In the genomic region with DNA sequence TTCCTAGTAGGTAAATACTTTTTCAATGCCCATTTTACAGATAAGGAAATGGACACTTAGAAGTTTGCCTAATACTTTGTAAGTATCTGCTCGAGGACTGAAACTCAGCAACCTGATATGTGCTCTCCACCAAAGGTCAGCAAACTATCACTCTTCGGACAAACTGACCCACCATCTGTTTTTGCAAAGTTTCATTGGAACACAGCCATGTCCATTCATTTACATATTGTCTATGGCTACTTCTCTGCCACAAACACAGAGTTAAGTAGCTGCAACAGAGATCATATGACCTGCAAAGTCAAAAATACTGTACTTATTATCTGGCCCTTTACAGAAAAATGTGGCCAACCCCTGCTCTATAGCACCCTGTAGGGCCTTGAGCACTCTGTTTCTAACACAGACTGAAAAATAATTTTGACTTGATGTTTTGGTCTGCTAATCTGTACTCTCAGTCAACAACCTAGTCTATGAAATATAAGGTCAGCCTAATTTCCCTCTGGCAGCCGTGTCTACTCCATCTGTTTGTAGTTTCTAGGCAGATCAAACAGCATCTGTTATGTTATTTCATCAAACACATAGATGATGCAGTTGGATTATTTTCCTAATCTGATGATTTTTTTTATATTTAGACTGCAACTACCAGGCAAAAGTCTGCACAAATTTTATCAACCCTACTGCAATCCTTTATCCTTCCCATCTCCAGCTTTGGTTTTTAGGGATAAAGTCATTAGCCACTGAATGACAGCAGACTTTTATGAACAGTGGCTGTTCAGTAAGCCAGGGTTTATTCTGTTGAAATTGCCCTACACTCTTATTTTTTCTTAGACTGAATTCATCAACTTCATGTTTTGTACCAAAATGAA, we compare ENCODE assay signal across 27 cellular contexts. TPM values are rescaled to one million over a fixed set of nuclear protein-coding genes. Genes with fewer than 3 reads are reported as not detected.
DNase-seq lines count a peak whose midpoint lies in the region; ATAC-seq and TF ChIP-seq lines count a peak whose summit lies in the region.
"Had no signal": no experiment of that assay in that cellular context is flagged by ENCODE, and none has a peak within 500 bp of the region (broad histone marks: within the 10 kb centered on the region; RNA-seq: fewer than 3 reads in every experiment).

No MANE protein-coding gene starts in this region.

- DNase-seq in DMS 273 (lab: John Stamatoyannopoulos, UW; ENCODE audit: unreplicated experiment) (peak; percentile 92), NCI-H1694 (lab: John Stamatoyannopoulos, UW) (peak; percentile 69), foreskin fibroblast (peak; percentile 68 to 74), mucosa of descending colon (no peak), NCI-H1048 (lab: John Stamatoyannopoulos, UW) (no peak)
- DNase-seq: activated CD4-positive, alpha-beta T cell treated with anti-CD3 and anti-CD28 coated beads, Interleukin-2, amount 10 ng/mL, durations not matched to agents 7 days and 5 days; activated naive CD4-positive, alpha-beta T cell treated with anti-CD3 and anti-CD28 coated beads, Interleukin-2, amount 10 ng/mL, durations not matched to agents 7 days and 5 days; amygdala; BE2C; dermis blood vessel endothelial cell; DMS79 treated with DMSO at 0.1 percent for 48 hours; left colon; mesendoderm; MG63; naive thymus-derived CD8-positive, alpha-beta T cell; NCI-H1417 treated with DMSO at 0.1 percent for 48 hours; right cardiac atrium; stimulated activated CD4-positive, alpha-beta T cell treated with anti-CD3 and anti-CD28 coated beads, Interleukin-4, amount 100 ng/mL, for 1 hour; uterus had no signal

- no peaks in the 10 kb centered on the region for H3K4me1 ChIP-seq in mucosa of descending colon (ENCODE audit: low read depth)
- H3K4me1 ChIP-seq: BE2C, suprapubic skin, uterus had no signal

- no peak for TF ChIP-seq CTCF in foreskin fibroblast (IDR thresholded peaks at IDR 0.05; ENCODE audit: low read depth, low read length)
- no peak for TF ChIP-seq CTCF in mucosa of descending colon (IDR thresholded peaks at IDR 0.05)

- intact Hi-C loops in mucosa of descending colon (cut with DNase I, micrococcal nuclease): no loop called here

- no peak overlapping the region for H3K4me3 ChIP-seq in foreskin fibroblast (ENCODE audit: low read depth in 1 of 2, low read length in 2 of 2)
- H3K4me3 ChIP-seq in mucosa of descending colon: no peak overlapping the region
- H3K4me3 ChIP-seq: A549, MG63, suprapubic skin, uterus had no signal

- no peaks in the 10 kb centered on the region for H3K36me3 ChIP-seq in mucosa of descending colon (ENCODE audit: low read depth)
- H3K36me3 ChIP-seq: BE2C, MG63, suprapubic skin, uterus had no signal

- ATAC-seq in SK-N-SH treated with all-trans-retinoic acid at 6 μM for 48 hours (peak; percentile 24; the same call in 2 of the 3 replicates), mucosa of descending colon (no peak), GM18868 (IDR thresholded peaks at IDR 0.05; ENCODE audit: unreplicated experiment) (no peak), GM18520 (IDR thresholded peaks at IDR 0.05; ENCODE audit: unreplicated experiment) (no peak)
- ATAC-seq: A549; HepG2; left colon; naive thymus-derived CD8-positive, alpha-beta T cell; right cardiac atrium; stimulated activated memory B cell treated with anti-CD40 and anti-IgM and Interleukin-4, amounts not matched to agents 10 μg/mL and 1 μg/mL and 100 μg/mL, for 72 hours had no signal

- no peaks in the 10 kb centered on the region for H3K9me3 ChIP-seq in mucosa of descending colon
- H3K9me3 ChIP-seq: A549, BE2C, MG63, suprapubic skin, uterus had no signal

TF ChIP-seq in SK-N-SH treated with all-trans-retinoic acid at 6 μM for 48 hours, 23 proteins besides CTCF, POLR2A, EP300 and RAD21:
- TF ChIP-seq TCF4 (CRISPR knock-in tag; IDR thresholded peaks at IDR 0.05; ENCODE audit: borderline replicate concordance): peak; percentile 79
- TF ChIP-seq SNAI2 (CRISPR knock-in tag; IDR thresholded peaks at IDR 0.05): no peak

RNA-seq across cellular contexts. Expression of a gene that starts 41.4 kb away (rescaled TPM):
- 1 to 10 TPM in 1 of 3 donors, under 1 TPM in 2; 0.17 to 1.4 (median 0.31) TPM for total RNA-seq in mucosa of descending colon
- total RNA-seq: activated CD4-positive, alpha-beta T cell treated with anti-CD3 and anti-CD28 coated beads, Interleukin-2, amount 10 ng/mL, durations not matched to agents 7 days and 5 days; activated T-helper 1 cell treated with anti-CD3 and anti-CD28 coated beads, Interleukin-12 subunit alpha, Interleukin-12 subunit beta, Interleukin-2, Interleukin-4 antibody, amounts not matched to agents 30 ng/mL and 10 ng/mL and 1 ng/mL, durations not matched to agents 14 hours and 24 hours and 36 hours; naive thymus-derived CD8-positive, alpha-beta T cell; suprapubic skin had no signal

Comparison
In these comparisons a context has a peak if more than half of its experiments do, and no peak if none do; other contexts are left out.
1. DNase-seq: peak in DMS 273 (single experiment), NCI-H1694 (single experiment) and foreskin fibroblast (2 of 2); none in mucosa of descending colon (0 of 3) and NCI-H1048 (single experiment).